Comparison of ENCODE assay signal across 26 cellular contexts in the genomic region with DNA sequence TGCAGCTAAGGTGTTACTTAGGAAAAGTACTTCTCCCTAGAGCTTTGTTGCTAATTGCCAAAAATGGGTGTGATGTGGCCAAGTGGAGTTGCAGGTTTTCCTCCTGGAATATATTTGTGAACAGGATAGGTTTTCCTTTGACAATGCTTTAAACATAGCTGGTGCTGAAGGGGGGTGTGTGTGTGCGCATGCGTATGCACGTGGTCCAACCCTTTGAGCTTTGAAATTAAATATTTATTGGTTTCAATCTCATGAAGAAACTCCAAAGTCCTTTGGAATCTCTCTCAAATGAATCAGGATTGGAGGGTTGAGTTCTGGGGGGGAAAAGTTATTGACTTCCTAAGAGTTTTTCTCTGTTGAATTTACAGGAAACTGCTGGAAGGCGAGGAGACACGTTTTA. TPM values are rescaled to one million over a fixed set of nuclear protein-coding genes. Genes with fewer than 3 reads are reported as not detected.
A peak's percentile ranks its signal among the peaks of the same experiment; 100 is the strongest.
DNase-seq lines count a peak whose midpoint lies in the region; ATAC-seq, FAIRE-seq and TF ChIP-seq lines count a peak whose summit lies in the region.
"Had no signal": no experiment of that assay in that cellular context is flagged by ENCODE, and none has a peak within 500 bp of the region (broad histone marks: within the 10 kb centered on the region; RNA-seq: fewer than 3 reads in every experiment).

No MANE protein-coding gene starts in this region.

- no TSS peak for BruUV-seq in K562 (replicated peaks; lab: Mats Ljungman, UMichigan)

- DNase-seq in K562 (ENCODE audit: extremely low read depth in 1 of 4, low spot score in 3 of 4) (no peak), islet precursor cell (peak; percentile 11), right lobe of liver (peak in 2 of 3 donors; percentile 33 to 61), GM23248 (no peak), omental fat pad (ENCODE audit: low spot score) (no peak)
- DNase-seq: 8988T; ACHN; BE2C; C1 segment of cervical spinal cord; CD4-positive, alpha-beta memory T cell; CD4-positive, CD25-positive, alpha-beta regulatory T cell; CD8-positive, alpha-beta memory T cell; COR-L47; DMS 273 treated with DMSO at 0.1 percent for 48 hours; DMS153; DMS53; DMS79; DND-41; EL; GDM1 had no signal

- H3K79me2 ChIP-seq in K562 (ENCODE audit: control insufficient read depth, insufficient read depth, low read length) (no peaks in the 10 kb centered on the region), GM23248 (ENCODE audit: insufficient read depth) (no peaks in the 10 kb centered on the region)

- H3K36me3 ChIP-seq in K562 (ENCODE audit: control insufficient read depth, insufficient read depth, low read length): no peaks in the 10 kb centered on the region
- no peaks in the 10 kb centered on the region for H3K36me3 ChIP-seq in right lobe of liver
- no peaks in the 10 kb centered on the region for H3K36me3 ChIP-seq in GM23248 (ENCODE audit: low read depth)
- H3K36me3 ChIP-seq: BLaER1 had no signal

- WGBS in K562 (ENCODE audit: insufficient coverage, low coverage, missing lambda C conversion rate): 12% methylated on average over 5 of the region's 5 CpGs
- WGBS in right lobe of liver (ENCODE audit: insufficient coverage, low coverage, low lambda C conversion rate, missing lambda C conversion rate): 39% methylated on average over 5 of the region's 5 CpGs
- WGBS in GM23248 (ENCODE audit: low coverage in 1 of 2, low lambda C conversion rate in 2 of 2, missing lambda C conversion rate in 2 of 2), 2 experiments: 76% methylated on average over 5 of the region's 5 CpGs

- ATAC-seq in K562 (no peak), right lobe of liver (peak; percentile 59 to 79 (median 68)), omental fat pad (ENCODE audit: low FRiP score) (no peak)
- ATAC-seq: GM12878 had no signal

- H4K20me1 ChIP-seq in K562 (replicated peaks; ENCODE audit: control insufficient read depth, insufficient read depth, low read length) (no peaks in the 10 kb centered on the region), GM23248 (ENCODE audit: insufficient read depth) (no peaks in the 10 kb centered on the region)
- H4K20me1 ChIP-seq: BLaER1 had no signal

- H3K4me3 ChIP-seq in K562: no peak overlapping the region
- no peak overlapping the region for H3K4me3 ChIP-seq in right lobe of liver
- no peak overlapping the region for H3K4me3 ChIP-seq in GM23248
- H3K4me3 ChIP-seq: BLaER1, GM12878 had no signal

- H3K9me2 ChIP-seq in GM23248 (ENCODE audit: insufficient read depth): no peaks in the 10 kb centered on the region

- H3F3A ChIP-seq in GM23248 (ENCODE audit: insufficient read depth): no peaks in the 10 kb centered on the region

- no peak overlapping the region for H2AFZ ChIP-seq in K562 (ENCODE audit: low read depth, low read length)
- H2AFZ ChIP-seq in GM23248: no peak overlapping the region

- H3K27ac ChIP-seq in K562 (ENCODE audit: extremely low read depth, low read depth, low read length) (no peak overlapping the region), right lobe of liver (peak overlapping the region in 2 of 3 donors; percentile 16 to 77), GM23248 (no peak overlapping the region)
- H3K27ac ChIP-seq: BLaER1 had no signal

- intact Hi-C loops in K562 (cut with micrococcal nuclease) (no loop called here), right lobe of liver (cut with DNase I) (no loop called here)

- in situ Hi-C loops in K562 (cut with MboI) (no loop called here), GM23248 (cut with MboI) (no loop called here)

- POLR2A ChIA-PET in K562 (lab: Yijun Ruan, JAX): no interaction called here

- H3K4me2 ChIP-seq in K562 (ENCODE audit: insufficient read depth, low read length) (no peak overlapping the region), GM23248 (ENCODE audit: unreplicated experiment) (no peak overlapping the region)
- H3K4me2 ChIP-seq: BLaER1 had no signal

- H3K9me1 ChIP-seq in K562 (ENCODE audit: control insufficient read depth, insufficient read depth, low read length): no peaks in the 10 kb centered on the region

- H3K27me3 ChIP-seq in K562 (ENCODE audit: control insufficient read depth in 2 of 2, insufficient read depth in 2 of 2, low read length in 2 of 2): peaks cover 6 to 17% of the 10 kb centered on the region in 2 experiments; a peak in 3 of 5 replicates
- no peaks in the 10 kb centered on the region for H3K27me3 ChIP-seq in right lobe of liver
- peaks cover 42% of the 10 kb centered on the region for H3K27me3 ChIP-seq in GM23248 (replicated peaks; ENCODE audit: insufficient read depth)
- H3K27me3 ChIP-seq: BE2C, BLaER1 had no signal

- no peak overlapping the region for H3K9ac ChIP-seq in K562 (ENCODE audit: insufficient read depth in 1 of 2, low read depth in 2 of 2, low read length in 2 of 2)
- no peak overlapping the region for H3K9ac ChIP-seq in GM23248
- H3K9ac ChIP-seq: BLaER1 had no signal

- H3K4me1 ChIP-seq in K562 (replicated peaks in 1 of 2; ENCODE audit: control insufficient read depth in 2 of 2, insufficient read depth in 2 of 2, low read length in 2 of 2) (no peaks in the 10 kb centered on the region; a peak in 1 of 5 replicates), right lobe of liver (no peaks in the 10 kb centered on the region), GM23248 (ENCODE audit: insufficient read depth) (no peaks in the 10 kb centered on the region)
- H3K4me1 ChIP-seq: BE2C, BLaER1 had no signal

- no peak for TF ChIP-seq RAD21 in K562 (CRISPR knock-in tag; conservative IDR thresholded peaks at IDR 0.05 in 1 of 2, IDR thresholded peaks at IDR 0.05 in 1 of 2)

- H3K9me3 ChIP-seq in K562 (replicated peaks; ENCODE audit: control insufficient read depth, insufficient read depth, low read depth, low read length) (no peaks in the 10 kb centered on the region), right lobe of liver (no peaks in the 10 kb centered on the region), GM23248 (ENCODE audit: low read depth) (no peaks in the 10 kb centered on the region)
- H3K9me3 ChIP-seq: BE2C, BLaER1 had no signal

- FAIRE-seq in K562 (lab: Jason Lieb, UNC): no peak
- FAIRE-seq: A204.1, GM12878, GM19239 had no signal

- no peak for TF ChIP-seq POLR2A in K562 (conservative IDR thresholded peaks at IDR 0.05)
- TF ChIP-seq POLR2A in right lobe of liver (IDR thresholded peaks at IDR 0.05): no peak

- TF ChIP-seq CTCF in K562 (IDR thresholded peaks at IDR 0.05 in 2 of 3, conservative IDR thresholded peaks at IDR 0.05 in 1 of 3; ENCODE audit: insufficient read depth in 2 of 3, low read depth in 1 of 3, low read length in 3 of 3): no peak
- TF ChIP-seq CTCF in right lobe of liver (IDR thresholded peaks at IDR 0.05): no peak
- no peak for TF ChIP-seq CTCF in omental fat pad (IDR thresholded peaks at IDR 0.05)

- no peak for TF ChIP-seq EP300 in K562 (IDR thresholded peaks at IDR 0.05; ENCODE audit: low read length)

- CTCF ChIA-PET in K562 (lab: Yijun Ruan, JAX; ENCODE audit: low intra/inter-chr PET ratio): no interaction called here

TF ChIP-seq in K562, 482 proteins besides CTCF, POLR2A, EP300 and RAD21:
- no peak for TF ChIP-seq SMAD3 (CRISPR knock-in tag; conservative IDR thresholded peaks at IDR 0.05)
- TF ChIP-seq NRF1 (conservative IDR thresholded peaks at IDR 0.05 in 1 of 2, IDR thresholded peaks at IDR 0.05 in 1 of 2): peak; percentile 55 to 64

RNA-seq across cellular contexts. Expression of gene INA, which starts 11.1 kb away (rescaled TPM):
- not detected in 2 replicates for total RNA-seq in K562 (2011; cell fraction: chromatin; rRNA removed; ENCODE audit: low replicate concordance)
- total RNA-seq in K562 (2011; cell fraction: nucleolus; rRNA removed): not detected in 2 replicates
- not detected in 2 replicates for total RNA-seq in K562 (2011; cell fraction: nucleoplasm; rRNA removed)
- total RNA-seq in K562 (2014; rRNA removed) (not detected in 2 replicates), K562 (2014; rRNA removed; fragmentation: Illumina TruSeq; extraction: Trizol) (not detected in 2 replicates), K562 (2015; rRNA removed; fragmentation: Illumina TruSeq; extraction: Trizol) (not detected in 2 replicates), K562 (2021) (not detected in 2 replicates), right lobe of liver (not detected), omental fat pad (not detected)
- polyA plus RNA-seq in K562 (2011; rRNA removed) (not detected in 2 replicates), K562 (2014; fragmentation: Illumina TruSeq; extraction: Trizol) (not detected in 2 replicates), K562 (2014; fragmentation: Nextera tagmentation; extraction: Ambion mirVana) (not detected), K562 (2014; rRNA removed) (not detected in 2 replicates), GM23248 (2016; fragmentation: Nextera tagmentation; extraction: Ambion mirVana) (0.18 and 0.20 TPM in 2 replicates)
- not detected in 2 replicates for polyA plus RNA-seq in K562 (2011; cell fraction: cytosol; rRNA removed)
- polyA plus RNA-seq in K562 (2011; cell fraction: nucleus; rRNA removed): not detected in 2 replicates
- polyA plus RNA-seq in K562 (2012): not detected in 2 replicates
- polyA minus RNA-seq in K562 (2011; rRNA and poly(A)+ RNA removed): not detected in 2 replicates
- not detected in 2 replicates for polyA minus RNA-seq in K562 (2011; cell fraction: cytosol; rRNA and poly(A)+ RNA removed)
- not detected in 2 replicates for polyA minus RNA-seq in K562 (2011; cell fraction: nucleus; rRNA and poly(A)+ RNA removed)
- total RNA-seq in GM23248 (2014; rRNA removed; shearing (Covaris generic)): not detected in 2 replicates
- total RNA-seq: CD4-positive, alpha-beta memory T cell; CD4-positive, CD25-positive, alpha-beta regulatory T cell; GM12878 had no signal
- polyA plus RNA-seq: CD14-positive monocyte; CD4-positive, alpha-beta memory T cell; CD4-positive, CD25-positive, alpha-beta regulatory T cell; CD8-positive, alpha-beta memory T cell had no signal

RNA-seq across cellular contexts. Expression of gene RPEL1, which starts 42.3 kb away (rescaled TPM):
- total RNA-seq in K562 (2011; cell fraction: chromatin; rRNA removed; ENCODE audit: low replicate concordance): not detected in 2 replicates
- not detected in 2 replicates for total RNA-seq in K562 (2011; cell fraction: nucleolus; rRNA removed)
- total RNA-seq in K562 (2011; cell fraction: nucleoplasm; rRNA removed): not detected in 2 replicates
- total RNA-seq in K562 (2014; rRNA removed): 0.04 TPM in 1 of 2 replicates, not detected in the other
- total RNA-seq in K562 (2014; rRNA removed; fragmentation: Illumina TruSeq; extraction: Trizol): 0.07 and 0.10 TPM in 2 replicates
- total RNA-seq in K562 (2015; rRNA removed; fragmentation: Illumina TruSeq; extraction: Trizol): not detected in 2 replicates
- 0.07 and 0.09 TPM in 2 replicates for total RNA-seq in K562 (2021)
- 0.14 and 0.15 TPM in 2 replicates for polyA plus RNA-seq in K562 (2011; rRNA removed)
- 0.06 and 0.13 TPM in 2 replicates for polyA plus RNA-seq in K562 (2011; cell fraction: cytosol; rRNA removed)
- polyA plus RNA-seq in K562 (2011; cell fraction: nucleus; rRNA removed): 0.08 and 0.09 TPM in 2 replicates
- polyA plus RNA-seq in K562 (2012): 0.09 TPM in 1 of 2 replicates, not detected in the other
- 0.07 TPM in 1 of 2 replicates, not detected in the other for polyA plus RNA-seq in K562 (2014; fragmentation: Illumina TruSeq; extraction: Trizol)
- polyA plus RNA-seq in K562 (2014; fragmentation: Nextera tagmentation; extraction: Ambion mirVana): under 1 TPM; 0.04 to 0.06 TPM
- polyA plus RNA-seq in K562 (2014; rRNA removed): not detected in 2 replicates
- polyA minus RNA-seq in K562 (2011; rRNA and poly(A)+ RNA removed): 0.09 and 0.11 TPM in 2 replicates
- not detected in 2 replicates for polyA minus RNA-seq in K562 (2011; cell fraction: cytosol; rRNA and poly(A)+ RNA removed)
- polyA minus RNA-seq in K562 (2011; cell fraction: nucleus; rRNA and poly(A)+ RNA removed): not detected in 2 replicates
- not detected for total RNA-seq in right lobe of liver
- not detected in 2 replicates for total RNA-seq in GM23248 (2014; rRNA removed; shearing (Covaris generic))
- polyA plus RNA-seq in GM23248 (2016; fragmentation: Nextera tagmentation; extraction: Ambion mirVana): 0.09 TPM in 1 of 2 replicates, not detected in the other
- total RNA-seq in omental fat pad: not detected
- total RNA-seq: A673; CD4-positive, alpha-beta memory T cell; CD4-positive, CD25-positive, alpha-beta regulatory T cell; CD8-positive, alpha-beta memory T cell; GM12878 had no signal
- polyA plus RNA-seq: CD14-positive monocyte; CD4-positive, alpha-beta memory T cell; CD8-positive, alpha-beta memory T cell had no signal

Comparison
In these comparisons a context has a peak if more than half of its experiments do, and no peak if none do; other contexts are left out.
1. ATAC-seq: peak in right lobe of liver (4 of 4); none in K562 (single experiment) and omental fat pad (single experiment).
2. DNase-seq: peak in islet precursor cell (single experiment) and right lobe of liver (2 of 3); none in K562 (0 of 4), GM23248 (single experiment) and omental fat pad (single experiment).
3. H3K27ac ChIP-seq: peak in right lobe of liver (2 of 3); none in K562 (single experiment) and GM23248 (single experiment).